ENCODE assay signal across 21 cellular contexts in genomic region chr7:82317760-82318159, GRCh38.
"Had no signal": no experiment of that assay in that cellular context is flagged by ENCODE, and none has a peak within 500 bp of the region (broad histone marks: within the 10 kb centered on the region; RNA-seq: fewer than 3 reads in every experiment).

No MANE protein-coding gene starts in this region.

- H2AFZ ChIP-seq: hepatocyte had no signal

- ATAC-seq: activated CD4-positive, CD25-positive, alpha-beta regulatory T cell treated with anti-CD3 and anti-CD28 coated beads, Interleukin-2, amount 50 U/mL, for 24 hours; activated T-cell treated with anti-CD3 and anti-CD28 coated beads, Interleukin-2, amount 50 U/mL, for 72 hours; sciatic nerve; stimulated activated naive CD8-positive, alpha-beta T cell treated with anti-CD3 and anti-CD28 coated beads, Interleukin-15, Interleukin-2, amounts not matched to agents 100 U/mL and 50 U/mL, for 24 hours had no signal

- H3K27ac ChIP-seq: epithelial cell of prostate, hepatocyte, spleen, thyroid gland had no signal

- H3K4me1 ChIP-seq: spleen had no signal

- H3K27ac Mint-ChIP-seq: activated CD4-positive, alpha-beta memory T cell treated with anti-CD3 and anti-CD28 coated beads, Interleukin-2, amount 10 ng/mL, durations not matched to agents 7 days and 5 days; activated CD4-positive, alpha-beta T cell treated with anti-CD3 and anti-CD28 coated beads, Interleukin-2, amount 10 ng/mL, durations not matched to agents 24 days and 14 days; activated naive CD4-positive, alpha-beta T cell treated with anti-CD3 and anti-CD28 coated beads for 36 hours; activated naive CD8-positive, alpha-beta T cell treated with anti-CD3 and anti-CD28 coated beads, Interleukin-2, amount 10 ng/mL, durations not matched to agents 7 days and 5 days; activated T-cell treated with anti-CD3 and anti-CD28 coated beads, Interleukin-2, amount 50 U/mL, for 72 hours had no signal

- H3K9me3 Mint-ChIP-seq: activated CD4-positive, alpha-beta T cell treated with anti-CD3 and anti-CD28 coated beads, Interleukin-2, amount 10 ng/mL, durations not matched to agents 24 days and 14 days had no signal

- H3K36me3 ChIP-seq: spleen, thyroid gland had no signal

- DNase-seq: activated CD4-positive, alpha-beta memory T cell treated with anti-CD3 and anti-CD28 coated beads, Interleukin-2, amount 10 ng/mL, durations not matched to agents 7 days and 5 days; activated CD4-positive, alpha-beta T cell treated with anti-CD3 and anti-CD28 coated beads, Interleukin-2, amount 10 ng/mL, durations not matched to agents 24 days and 14 days; activated effector memory CD4-positive, alpha-beta T cell treated with Interleukin-2 at 50 U/mL for 16 hours; activated naive CD4-positive, alpha-beta T cell treated with anti-CD3 and anti-CD28 coated beads for 36 hours; activated naive CD8-positive, alpha-beta T cell treated with anti-CD3 and anti-CD28 coated beads, Interleukin-2, amount 10 ng/mL, durations not matched to agents 7 days and 5 days; activated T-cell treated with anti-CD3 and anti-CD28 coated beads, Interleukin-2, amount 50 U/mL, for 72 hours; amygdala; cortex of kidney; left ventricle myocardium superior; mammary epithelial cell; posterior cingulate gyrus; spleen; stimulated activated CD4-positive, alpha-beta T cell treated with anti-CD3 and anti-CD28 coated beads, Interleukin-4, amount 100 ng/mL, for 24 hours; stimulated activated naive CD8-positive, alpha-beta T cell treated with anti-CD3 and anti-CD28 coated beads, Interleukin-15, Interleukin-2, amounts not matched to agents 100 U/mL and 50 U/mL, for 24 hours; substantia nigra; thyroid gland had no signal

- H3K4me3 Mint-ChIP-seq: activated CD4-positive, alpha-beta memory T cell treated with anti-CD3 and anti-CD28 coated beads, Interleukin-2, amount 10 ng/mL, durations not matched to agents 7 days and 5 days; activated CD4-positive, alpha-beta T cell treated with anti-CD3 and anti-CD28 coated beads, Interleukin-2, amount 10 ng/mL, durations not matched to agents 24 days and 14 days; activated naive CD4-positive, alpha-beta T cell treated with anti-CD3 and anti-CD28 coated beads for 36 hours; activated naive CD8-positive, alpha-beta T cell treated with anti-CD3 and anti-CD28 coated beads, Interleukin-2, amount 10 ng/mL, durations not matched to agents 7 days and 5 days; activated T-cell treated with anti-CD3 and anti-CD28 coated beads, Interleukin-2, amount 50 U/mL, for 72 hours; neural crest cell had no signal

- H3K4me1 Mint-ChIP-seq: activated CD4-positive, alpha-beta memory T cell treated with anti-CD3 and anti-CD28 coated beads, Interleukin-2, amount 10 ng/mL, durations not matched to agents 7 days and 5 days; activated CD4-positive, alpha-beta T cell treated with anti-CD3 and anti-CD28 coated beads, Interleukin-2, amount 10 ng/mL, durations not matched to agents 24 days and 14 days; activated naive CD8-positive, alpha-beta T cell treated with anti-CD3 and anti-CD28 coated beads, Interleukin-2, amount 10 ng/mL, durations not matched to agents 7 days and 5 days; neural crest cell had no signal

- H3K9me3 ChIP-seq: spleen, thyroid gland had no signal

- H3K4me3 ChIP-seq: hepatocyte, spleen, thyroid gland had no signal

- H3K27me3 Mint-ChIP-seq: activated CD4-positive, alpha-beta memory T cell treated with anti-CD3 and anti-CD28 coated beads, Interleukin-2, amount 10 ng/mL, durations not matched to agents 7 days and 5 days; activated CD4-positive, alpha-beta T cell treated with anti-CD3 and anti-CD28 coated beads, Interleukin-2, amount 10 ng/mL, durations not matched to agents 24 days and 14 days; activated naive CD8-positive, alpha-beta T cell treated with anti-CD3 and anti-CD28 coated beads, Interleukin-2, amount 10 ng/mL, durations not matched to agents 7 days and 5 days had no signal

- H3K27me3 ChIP-seq: hepatocyte, spleen, thyroid gland had no signal

- H3K79me2 ChIP-seq: hepatocyte had no signal

- H3K36me3 Mint-ChIP-seq: activated naive CD8-positive, alpha-beta T cell treated with anti-CD3 and anti-CD28 coated beads, Interleukin-2, amount 10 ng/mL, durations not matched to agents 7 days and 5 days had no signal

- H3K4me2 ChIP-seq: hepatocyte had no signal
